ENCODE assay signal across 1 cellular context in genomic region chr2:190889175-190889943, GRCh38.
TF ChIP-seq lines count a peak whose summit lies in the region.

No MANE protein-coding gene starts in this region.

TF ChIP-seq in GM12878, 131 proteins besides CTCF, POLR2A, EP300 and RAD21 (continued from another document):
- TF ChIP-seq REST (IDR thresholded peaks at IDR 0.05; ENCODE audit: low read depth, low read length) (no peak), YBX1 (IDR thresholded peaks at IDR 0.05) (no peak), STAT3 (IDR thresholded peaks at IDR 0.05; ENCODE audit: low read depth, low read length) (no peak), NR2C1 (IDR thresholded peaks at IDR 0.05) (no peak), ZBED1 (IDR thresholded peaks at IDR 0.05; ENCODE audit: borderline replicate concordance) (no peak), NFIC (IDR thresholded peaks at IDR 0.05; ENCODE audit: low read depth, low read length) (no peak), MYB (IDR thresholded peaks at IDR 0.05; ENCODE audit: borderline replicate concordance, low read depth, low read length) (no peak), BHLHE40 (IDR thresholded peaks at IDR 0.05; ENCODE audit: borderline replicate concordance in 1 of 2, low read depth in 2 of 2, low read length in 1 of 2) (no peak)
